In genomic region chr1:9634582-9634981, GRCh38 we compare ENCODE assay signal across 19 cellular contexts. TPM values are rescaled to one million over a fixed set of nuclear protein-coding genes. Genes with fewer than 3 reads are reported as not detected.
DNase-seq lines count a peak whose midpoint lies in the region; ATAC-seq and TF ChIP-seq lines count a peak whose summit lies in the region.
"Had no signal": no experiment of that assay in that cellular context is flagged by ENCODE, and none has a peak within 500 bp of the region (broad histone marks: within the 10 kb centered on the region; RNA-seq: fewer than 3 reads in every experiment).

No MANE protein-coding gene starts in this region.

- H3K36me3 Mint-ChIP-seq in activated naive CD4-positive, alpha-beta T cell treated with anti-CD3 and anti-CD28 coated beads, Interleukin-2, amount 50 U/mL, for 24 hours: peaks cover 7% of the 10 kb centered on the region
- H3K36me3 Mint-ChIP-seq in activated naive CD4-positive, alpha-beta T cell treated with anti-CD3 and anti-CD28 coated beads, Interleukin-2, amount 50 U/mL, for 72 hours: peaks cover 44 to 77% of the 10 kb centered on the region in 2 donors
- H3K36me3 Mint-ChIP-seq in activated naive CD8-positive, alpha-beta T cell treated with anti-CD3 and anti-CD28 coated beads, Interleukin-2, amount 10 ng/mL, durations not matched to agents 7 days and 5 days: peaks cover 81% of the 10 kb centered on the region

- H3K27ac Mint-ChIP-seq in activated naive CD4-positive, alpha-beta T cell treated with anti-CD3 and anti-CD28 coated beads, Interleukin-2, amount 50 U/mL, for 24 hours: peak overlapping the region; percentile 68
- H3K27ac Mint-ChIP-seq in activated naive CD4-positive, alpha-beta T cell treated with anti-CD3 and anti-CD28 coated beads, Interleukin-2, amount 50 U/mL, for 72 hours: peak overlapping the region in 1 of 2 donors; percentile 12
- H3K27ac Mint-ChIP-seq in activated naive CD8-positive, alpha-beta T cell treated with anti-CD3 and anti-CD28 coated beads, Interleukin-2, amount 10 ng/mL, durations not matched to agents 7 days and 5 days: no peak overlapping the region
- H3K27ac Mint-ChIP-seq in stimulated activated naive CD8-positive, alpha-beta T cell treated with anti-CD3 and anti-CD28 coated beads, Interleukin-15, amount 100 ng/mL, for 72 hours: peak overlapping the region; percentile 40 to 86

- no peak overlapping the region for H3K27ac ChIP-seq in KMS-11
- no peak overlapping the region for H3K27ac ChIP-seq in foreskin keratinocyte
- H3K27ac ChIP-seq: GM23248 had no signal

- H3K79me2 ChIP-seq in KMS-11 (ENCODE audit: insufficient read depth, low read depth): no peaks in the 10 kb centered on the region

- no peaks in the 10 kb centered on the region for H3K9me3 Mint-ChIP-seq in activated naive CD4-positive, alpha-beta T cell treated with anti-CD3 and anti-CD28 coated beads, Interleukin-2, amount 50 U/mL, for 24 hours
- peaks cover 0 to 4% of the 10 kb centered on the region in 2 donors for H3K9me3 Mint-ChIP-seq in activated naive CD4-positive, alpha-beta T cell treated with anti-CD3 and anti-CD28 coated beads, Interleukin-2, amount 50 U/mL, for 72 hours
- H3K9me3 Mint-ChIP-seq in activated naive CD8-positive, alpha-beta T cell treated with anti-CD3 and anti-CD28 coated beads, Interleukin-2, amount 10 ng/mL, durations not matched to agents 7 days and 5 days: peaks cover 4% of the 10 kb centered on the region
- peaks cover 0 to 7% of the 10 kb centered on the region in 2 donors for H3K9me3 Mint-ChIP-seq in stimulated activated naive CD8-positive, alpha-beta T cell treated with anti-CD3 and anti-CD28 coated beads, Interleukin-15, amount 100 ng/mL, for 72 hours

- DNase-seq in activated naive CD4-positive, alpha-beta T cell treated with anti-CD3 and anti-CD28 coated beads, Interleukin-2, amount 50 U/mL, for 72 hours (ENCODE audit: low spot score in 2 of 2): no peak
- no peak for DNase-seq in activated naive CD8-positive, alpha-beta T cell treated with anti-CD3 and anti-CD28 coated beads, Interleukin-2, amount 10 ng/mL, durations not matched to agents 7 days and 5 days
- no peak for DNase-seq in stimulated activated naive CD8-positive, alpha-beta T cell treated with anti-CD3 and anti-CD28 coated beads, Interleukin-15, amount 100 ng/mL, for 72 hours
- no peak for DNase-seq in foreskin keratinocyte
- no peak for DNase-seq in DMS79 (lab: John Stamatoyannopoulos, UW)
- DNase-seq: ACHN, AML-193, GDM1, GM23248, HCEC 1CT, IMR-90, NCI-H1417 treated with DMSO at 0.1 percent for 48 hours, NCI-H1930, NCI-H446, NCI-H69, SHP77 had no signal

- peaks cover 86% of the 10 kb centered on the region for H3K4me1 Mint-ChIP-seq in activated naive CD4-positive, alpha-beta T cell treated with anti-CD3 and anti-CD28 coated beads, Interleukin-2, amount 50 U/mL, for 24 hours
- H3K4me1 Mint-ChIP-seq in activated naive CD8-positive, alpha-beta T cell treated with anti-CD3 and anti-CD28 coated beads, Interleukin-2, amount 10 ng/mL, durations not matched to agents 7 days and 5 days: peaks cover 56% of the 10 kb centered on the region
- H3K4me1 Mint-ChIP-seq in stimulated activated naive CD8-positive, alpha-beta T cell treated with anti-CD3 and anti-CD28 coated beads, Interleukin-15, amount 100 ng/mL, for 72 hours: peaks cover 76% of the 10 kb centered on the region

- peaks cover 10% of the 10 kb centered on the region for H3K4me1 ChIP-seq in KMS-11 (ENCODE audit: low read depth, poor library complexity, severe bottlenecking)
- no peaks in the 10 kb centered on the region for H3K4me1 ChIP-seq in foreskin keratinocyte

- no peak overlapping the region for H3K4me3 ChIP-seq in KMS-11 (IDR thresholded peaks at IDR 0.05; ENCODE audit: insufficient read depth, low read depth, low read length)
- H3K4me3 ChIP-seq: GM12878, GM23248 had no signal

- H2AFZ ChIP-seq in KMS-11 (ENCODE audit: low read depth): no peak overlapping the region
- H2AFZ ChIP-seq: GM23248 had no signal

- H3K9ac ChIP-seq in KMS-11: no peak overlapping the region
- H3K9ac ChIP-seq: GM23248 had no signal

- H3K4me3 Mint-ChIP-seq in activated naive CD4-positive, alpha-beta T cell treated with anti-CD3 and anti-CD28 coated beads, Interleukin-2, amount 50 U/mL, for 24 hours: no peak overlapping the region
- peak overlapping the region; percentile 92 for H3K4me3 Mint-ChIP-seq in activated naive CD8-positive, alpha-beta T cell treated with anti-CD3 and anti-CD28 coated beads, Interleukin-2, amount 10 ng/mL, durations not matched to agents 7 days and 5 days
- H3K4me3 Mint-ChIP-seq in stimulated activated naive CD8-positive, alpha-beta T cell treated with anti-CD3 and anti-CD28 coated beads, Interleukin-15, amount 100 ng/mL, for 72 hours: peak overlapping the region; percentile 68 to 100

- POLR2A ChIA-PET in activated naive CD8-positive, alpha-beta T cell treated with anti-CD3 and anti-CD28 coated beads, Interleukin-2, amount 10 ng/mL, durations not matched to agents 7 days and 5 days (lab: Charles Lee): interaction anchor here (0.6 to 22.8 kb wide), 5 partner anchors 10 to 83 kb away, joined by 3 to 623 read pairs (median 3); partner anchors contain the start of gene PIK3CD

- 0 out of 2 replicates have a peak overlapping the region, but pooled peaks have one; percentile 2 for H3K4me2 ChIP-seq in KMS-11

- H3K36me3 ChIP-seq in KMS-11 (ENCODE audit: insufficient read depth): no peaks in the 10 kb centered on the region

- ATAC-seq in activated naive CD4-positive, alpha-beta T cell treated with anti-CD3 and anti-CD28 coated beads, Interleukin-2, amount 50 U/mL, for 72 hours: no peak
- no peak for ATAC-seq in activated naive CD8-positive, alpha-beta T cell treated with anti-CD3 and anti-CD28 coated beads, Interleukin-2, amount 10 ng/mL, durations not matched to agents 7 days and 5 days (ENCODE audit: low read depth)
- no peak for ATAC-seq in stimulated activated naive CD8-positive, alpha-beta T cell treated with anti-CD3 and anti-CD28 coated beads, Interleukin-15, amount 100 ng/mL, for 72 hours
- ATAC-seq in foreskin keratinocyte: no peak
- ATAC-seq: GM12878 had no signal

- no peaks in the 10 kb centered on the region for H4K20me1 ChIP-seq in KMS-11 (ENCODE audit: insufficient read depth)

- TF ChIP-seq CTCF in KMS-11 (conservative IDR thresholded peaks at IDR 0.05; ENCODE audit: low read depth, low read length) (no peak), foreskin keratinocyte (conservative IDR thresholded peaks at IDR 0.05) (no peak)

- H3K27me3 Mint-ChIP-seq in activated naive CD4-positive, alpha-beta T cell treated with anti-CD3 and anti-CD28 coated beads, Interleukin-2, amount 50 U/mL, for 24 hours: no peaks in the 10 kb centered on the region
- H3K27me3 Mint-ChIP-seq in activated naive CD8-positive, alpha-beta T cell treated with anti-CD3 and anti-CD28 coated beads, Interleukin-2, amount 10 ng/mL, durations not matched to agents 7 days and 5 days: no peaks in the 10 kb centered on the region
- H3K27me3 Mint-ChIP-seq in stimulated activated naive CD8-positive, alpha-beta T cell treated with anti-CD3 and anti-CD28 coated beads, Interleukin-15, amount 100 ng/mL, for 72 hours: no peaks in the 10 kb centered on the region

- H3K27me3 ChIP-seq in KMS-11 (ENCODE audit: insufficient read depth, low read depth): peaks cover 22% of the 10 kb centered on the region; the same call in 1 of the 2 replicates
- peaks cover 5% of the 10 kb centered on the region for H3K27me3 ChIP-seq in foreskin keratinocyte

RNA-seq across cellular contexts. Expression of gene PIK3CD, which starts 16.9 kb away (rescaled TPM):
- total RNA-seq in activated naive CD4-positive, alpha-beta T cell treated with anti-CD3 and anti-CD28 coated beads, Interleukin-2, amount 50 U/mL, for 72 hours: 100 to 1,000 TPM; 118 to 138 TPM
- total RNA-seq in activated naive CD8-positive, alpha-beta T cell treated with anti-CD3 and anti-CD28 coated beads, Interleukin-2, amount 10 ng/mL, durations not matched to agents 7 days and 5 days: 100 to 1,000 TPM; 250 TPM
- total RNA-seq in foreskin keratinocyte: 25.0 and 40.4 TPM in 2 replicates
- 13.3 and 20.3 TPM in 2 replicates for polyA plus RNA-seq in foreskin keratinocyte

RNA-seq across cellular contexts. Expression of gene TMEM201, which starts 45.9 kb away (rescaled TPM):
- total RNA-seq in activated naive CD4-positive, alpha-beta T cell treated with anti-CD3 and anti-CD28 coated beads, Interleukin-2, amount 50 U/mL, for 72 hours: 10 to 100 TPM; 14.8 to 16.5 TPM
- total RNA-seq in activated naive CD8-positive, alpha-beta T cell treated with anti-CD3 and anti-CD28 coated beads, Interleukin-2, amount 10 ng/mL, durations not matched to agents 7 days and 5 days: 10 to 100 TPM; 16.1 TPM
- total RNA-seq in foreskin keratinocyte: 9.4 and 10.4 TPM in 2 replicates
- 8.0 and 8.9 TPM in 2 replicates for polyA plus RNA-seq in foreskin keratinocyte
